In the genomic region with DNA sequence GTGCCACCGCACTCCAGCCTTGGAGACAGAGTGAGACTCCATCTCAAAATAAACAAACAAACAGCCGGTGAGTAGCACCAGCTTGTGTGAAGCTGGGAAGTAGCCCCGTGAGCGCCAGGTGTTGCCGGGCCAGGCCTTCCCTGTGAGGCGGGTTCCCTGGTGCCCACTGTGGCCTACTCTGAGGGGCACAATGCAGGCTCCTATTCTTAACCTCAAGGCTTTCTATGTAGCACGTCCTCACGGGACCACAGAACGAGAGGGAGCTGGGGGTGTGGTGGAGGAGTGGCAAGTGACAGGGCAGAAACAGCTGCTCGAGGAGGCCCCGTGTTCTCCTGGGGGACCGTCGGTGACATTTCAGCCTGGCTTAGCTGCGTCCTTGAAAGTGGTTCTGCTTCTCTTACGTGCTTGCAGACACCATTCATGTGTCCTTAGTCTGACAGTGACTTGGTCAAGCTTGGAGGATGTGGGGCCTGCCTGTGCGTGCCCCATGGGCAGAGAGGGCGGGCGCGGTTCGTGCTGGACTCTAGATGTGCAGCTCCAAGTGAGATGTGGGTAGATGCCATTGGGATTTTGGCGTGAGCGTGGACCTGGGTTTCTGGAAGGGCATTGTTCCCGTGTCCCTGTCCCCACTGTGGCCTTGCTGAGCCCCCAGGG, we compare ENCODE assay signal across 28 cellular contexts.
DNase-seq lines count a peak whose midpoint lies in the region; ATAC-seq and TF ChIP-seq lines count a peak whose summit lies in the region.
"Had no signal": no experiment of that assay in that cellular context is flagged by ENCODE, and none has a peak within 500 bp of the region (broad histone marks: within the 10 kb centered on the region; RNA-seq: fewer than 3 reads in every experiment).

No MANE protein-coding gene starts in this region.

- no peak overlapping the region for H2BK15ac ChIP-seq in IMR-90 (ENCODE audit: low read depth, low read length)

- H3K79me1 ChIP-seq in IMR-90 (ENCODE audit: low read depth in 1 of 2, low read length in 2 of 2), result peaks cover 27 to 47% of the 10 kb centered on the region in 2 experiments

- peaks cover 0 to 15% (median 0%) of the 10 kb centered on the region in 11 experiments; a peak in 4 of 22 replicates for H3K9me3 ChIP-seq in BLaER1 treated with 17β-estradiol and CSF1 and Interleukin-3, amounts not matched to agents 10 nM and 100 nM (replicated peaks in 1 of 11)
- H3K9me3 ChIP-seq in IMR-90 (ENCODE audit: control insufficient read depth, insufficient read depth, low read length) (no peaks in the 10 kb centered on the region), testis (no peaks in the 10 kb centered on the region)
- H3K9me3 ChIP-seq: body of pancreas, gastroesophageal sphincter, mucosa of descending colon, pancreas, SK-N-SH, upper lobe of left lung had no signal

- no peak for TF ChIP-seq CTCF in IMR-90 (conservative IDR thresholded peaks at IDR 0.05; ENCODE audit: low read depth, low read length)
- no peak for TF ChIP-seq CTCF in WTC11 (IDR thresholded peaks at IDR 0.05)
- no peak for TF ChIP-seq CTCF in testis (IDR thresholded peaks at IDR 0.05)

- H3K18ac ChIP-seq in IMR-90 (ENCODE audit: low read depth, low read length), result no peak overlapping the region

- H3K4me1 Mint-ChIP-seq in WTC11, result no peaks in the 10 kb centered on the region
- peaks cover 0 to 1% of the 10 kb centered on the region in 2 donors for H3K4me1 Mint-ChIP-seq in effector memory CD8-positive, alpha-beta T cell (ENCODE audit: low read depth in 2 of 2)

- no peak overlapping the region for H3K56ac ChIP-seq in IMR-90 (ENCODE audit: extremely low read depth, insufficient read depth, low read length)

- no TSS peak for BruUV-seq in IMR-90 (replicated peaks; lab: Mats Ljungman, UMichigan)

- H3K14ac ChIP-seq in IMR-90 (replicated peaks; ENCODE audit: low read depth, low read length), result 0 out of 2 replicates have a peak overlapping the region, but pooled peaks have one; percentile 0

- no peak overlapping the region for H2AFZ ChIP-seq in IMR-90 (replicated peaks; ENCODE audit: low read length, poor library complexity)

- no peaks in the 10 kb centered on the region for H3K27me3 Mint-ChIP-seq in WTC11 (ENCODE audit: low read depth)
- no peaks in the 10 kb centered on the region for H3K27me3 Mint-ChIP-seq in effector memory CD8-positive, alpha-beta T cell
- H3K27me3 Mint-ChIP-seq: activated CD8-positive, alpha-beta memory T cell treated with anti-CD3 and anti-CD28 coated beads, Interleukin-2, amount 10 ng/mL, durations not matched to agents 7 days and 5 days had no signal

- no peak overlapping the region for H4K5ac ChIP-seq in IMR-90 (ENCODE audit: low read depth, low read length)

- peak overlapping the region; percentile 91 for H2AK5ac ChIP-seq in IMR-90 (ENCODE audit: low read depth, low read length)

- H4K20me1 ChIP-seq in BLaER1 treated with 17β-estradiol and CSF1 and Interleukin-3, amounts not matched to agents 10 nM and 100 nM, result peaks cover 0 to 85% (median 66%) of the 10 kb centered on the region in 11 experiments; a peak in 19 of 22 replicates
- no peaks in the 10 kb centered on the region for H4K20me1 ChIP-seq in IMR-90 (ENCODE audit: insufficient read depth, low read length)

- no peak for ATAC-seq in IMR-90 (ENCODE audit: low read depth)
- no peak for ATAC-seq in WTC11
- ATAC-seq in effector memory CD8-positive, alpha-beta T cell (replicated peaks), result no peak
- ATAC-seq in HG03469 (IDR thresholded peaks at IDR 0.05; ENCODE audit: unreplicated experiment), result no peak
- ATAC-seq: activated CD8-positive, alpha-beta memory T cell treated with anti-CD3 and anti-CD28 coated beads, Interleukin-2, amount 10 ng/mL, durations not matched to agents 7 days and 5 days; body of pancreas; gastroesophageal sphincter; GM12878; mucosa of descending colon; pancreas had no signal

- H3K36me3 Mint-ChIP-seq in WTC11, result 0 out of 2 replicates have a peak, but pooled peaks cover 2% of the 10 kb centered on the region
- no peaks in the 10 kb centered on the region for H3K36me3 Mint-ChIP-seq in effector memory CD8-positive, alpha-beta T cell (ENCODE audit: insufficient read depth)
- H3K36me3 Mint-ChIP-seq: activated CD8-positive, alpha-beta memory T cell treated with anti-CD3 and anti-CD28 coated beads, Interleukin-2, amount 10 ng/mL, durations not matched to agents 7 days and 5 days had no signal

- H3K4me3 Mint-ChIP-seq in WTC11, result no peak overlapping the region
- no peak overlapping the region for H3K4me3 Mint-ChIP-seq in effector memory CD8-positive, alpha-beta T cell
- H3K4me3 Mint-ChIP-seq: activated CD8-positive, alpha-beta memory T cell treated with anti-CD3 and anti-CD28 coated beads, Interleukin-2, amount 10 ng/mL, durations not matched to agents 7 days and 5 days; activated naive CD4-positive, alpha-beta T cell treated with anti-CD3 and anti-CD28 coated beads for 36 hours had no signal

- H3K36me3 ChIP-seq in BLaER1 treated with 17β-estradiol and CSF1 and Interleukin-3, amounts not matched to agents 10 nM and 100 nM, result peaks cover 0 to 34% (median 4%) of the 10 kb centered on the region in 11 experiments; a peak in 9 of 22 replicates
- H3K36me3 ChIP-seq in IMR-90 (ENCODE audit: control insufficient read depth, insufficient read depth, low read length) (no peaks in the 10 kb centered on the region), testis (ENCODE audit: low read depth, missing control alignments) (no peaks in the 10 kb centered on the region)
- H3K36me3 ChIP-seq: pancreas, upper lobe of left lung had no signal

- POLR2A ChIA-PET in IMR-90 (lab: Charles Lee; ENCODE audit: unreplicated experiment), result no interaction called here
- POLR2A ChIA-PET in WTC11 (lab: Charles Lee), result no interaction called here

- peaks cover 30 to 51% (median 37%) of the 10 kb centered on the region in 10 experiments for H3K4me1 ChIP-seq in BLaER1 treated with 17β-estradiol and CSF1 and Interleukin-3, amounts not matched to agents 10 nM and 100 nM
- H3K4me1 ChIP-seq in IMR-90 (ENCODE audit: control insufficient read depth, insufficient read depth, low read length) (peaks cover 19% of the 10 kb centered on the region), testis (no peaks in the 10 kb centered on the region)
- H3K4me1 ChIP-seq: body of pancreas, pancreas had no signal

- 91% methylated on average over 7 of the region's 23 CpGs; no CpG with 5 or more reads in 1 of the 2 experiments for WGBS in IMR-90 (ENCODE audit: extremely low coverage in 2 of 2, insufficient read length in 1 of 2), 2 experiments
- WGBS in testis, 2 donors, result 88 to 92% methylated on average over 15 to 23 of the region's 23 CpGs

- in situ Hi-C loops in IMR-90 (cut with MboI; ENCODE audit: low sequenced_read_pairs), result loop anchor here (25.0 kb wide), 2 partner anchors 468 to 593 kb away; no protein-coding TSS in a partner anchor

- no peak overlapping the region for H3K27ac Mint-ChIP-seq in WTC11
- H3K27ac Mint-ChIP-seq in effector memory CD8-positive, alpha-beta T cell, result no peak overlapping the region
- H3K27ac Mint-ChIP-seq: activated CD8-positive, alpha-beta memory T cell treated with anti-CD3 and anti-CD28 coated beads, Interleukin-2, amount 10 ng/mL, durations not matched to agents 7 days and 5 days; activated naive CD4-positive, alpha-beta T cell treated with anti-CD3 and anti-CD28 coated beads for 36 hours had no signal

- H3K23ac ChIP-seq in IMR-90 (ENCODE audit: low read depth, low read length), result no peak overlapping the region

- no peak for TF ChIP-seq RAD21 in IMR-90 (IDR thresholded peaks at IDR 0.05; ENCODE audit: low read length)

- intact Hi-C loops in IMR-90 (cut with micrococcal nuclease), result no loop called here
- intact Hi-C loops in testis (cut with DNase I; ENCODE audit: low total_unique reads), result no loop called here

- H3K9me3 Mint-ChIP-seq in WTC11, result peaks cover 10% of the 10 kb centered on the region; the same call in 1 of the 2 replicates
- H3K9me3 Mint-ChIP-seq in effector memory CD8-positive, alpha-beta T cell, result no peaks in the 10 kb centered on the region
- H3K9me3 Mint-ChIP-seq: activated naive CD4-positive, alpha-beta T cell treated with anti-CD3 and anti-CD28 coated beads for 36 hours had no signal

- H4K91ac ChIP-seq in IMR-90 (ENCODE audit: insufficient read depth, low read depth, low read length), result no peak overlapping the region

- peaks cover 14% of the 10 kb centered on the region; the same call in 1 of the 2 replicates for H3K9me1 ChIP-seq in IMR-90 (ENCODE audit: insufficient read depth, low read length)

- peak overlapping the region; percentile 5 for H2BK5ac ChIP-seq in IMR-90 (ENCODE audit: low read depth, low read length, poor library complexity, severe bottlenecking)

- H3K4ac ChIP-seq in IMR-90 (ENCODE audit: low read depth, low read length), result peak overlapping the region; percentile 78

- DNase-seq in IMR-90 (no peak), WTC11 (ENCODE audit: low spot score) (peak; percentile 5), retina (peak; percentile 52), NCI-H2107 (lab: John Stamatoyannopoulos, UW) (no peak), testis (no peak)
- no peak for DNase-seq in effector memory CD8-positive, alpha-beta T cell
- DNase-seq: activated CD4-positive, CD25-positive, alpha-beta regulatory T cell; activated CD8-positive, alpha-beta memory T cell treated with anti-CD3 and anti-CD28 coated beads, Interleukin-2, amount 10 ng/mL, durations not matched to agents 7 days and 5 days; activated naive CD4-positive, alpha-beta T cell treated with anti-CD3 and anti-CD28 coated beads for 36 hours; activated T-cell treated with anti-CD3 and anti-CD28 coated beads, Interleukin-2, amount 50 U/mL, for 48 hours; DMS153; hippocampal formation; mucosa of descending colon; NCI-H1436; NCI-H2081 treated with DMSO at 0.1 percent for 48 hours; NCI-H446 treated with DMSO at 0.1 percent for 48 hours; NCI-H774; RPMI8226; SK-N-SH; stimulated activated CD4-positive, alpha-beta T cell treated with anti-CD3 and anti-CD28 coated beads, Interleukin-12 subunit alpha, Interleukin-12 subunit beta, amount 100 ng/mL, for 4 hours; stimulated activated CD4-positive, alpha-beta T cell treated with anti-CD3 and anti-CD28 coated beads, Interleukin-4, amount 100 ng/mL, for 1 hour had no signal

- no peak overlapping the region for H3K4me3 ChIP-seq in BLaER1 treated with 17β-estradiol and CSF1 and Interleukin-3, amounts not matched to agents 10 nM and 100 nM
- H3K4me3 ChIP-seq in IMR-90 (ENCODE audit: insufficient read depth, low read depth, low read length) (no peak overlapping the region), testis (no peak overlapping the region)
- H3K4me3 ChIP-seq: body of pancreas, gastroesophageal sphincter, GM12878, mucosa of descending colon, pancreas, upper lobe of left lung had no signal

- H4K8ac ChIP-seq in IMR-90 (ENCODE audit: low read depth in 2 of 2, low read length in 2 of 2), result 0 out of 4 replicates have a peak overlapping the region, but pooled peaks of 1 of the 2 experiments have one; percentile 6

- TF ChIP-seq POLR2A in IMR-90 (IDR thresholded peaks at IDR 0.05; ENCODE audit: low read depth, low read length) (no peak), testis (IDR thresholded peaks at IDR 0.05) (no peak)

- H2BK20ac ChIP-seq in IMR-90 (ENCODE audit: low read depth, low read length), result no peak overlapping the region

- H2BK120ac ChIP-seq in IMR-90 (ENCODE audit: low read depth, low read length), result no peak overlapping the region

- CTCF ChIA-PET in IMR-90 (lab: Yijun Ruan, JAX) (no interaction called here), WTC11 (lab: Charles Lee) (no interaction called here)

- peaks cover 0 to 4% (median 0%) of the 10 kb centered on the region in 11 experiments; a peak in 3 of 22 replicates for H3K27me3 ChIP-seq in BLaER1 treated with 17β-estradiol and CSF1 and Interleukin-3, amounts not matched to agents 10 nM and 100 nM
- H3K27me3 ChIP-seq in IMR-90 (ENCODE audit: control insufficient read depth, insufficient read depth, low read length) (no peaks in the 10 kb centered on the region), testis (no peaks in the 10 kb centered on the region)
- H3K27me3 ChIP-seq: body of pancreas, gastroesophageal sphincter, pancreas, upper lobe of left lung had no signal

- no peak overlapping the region; a peak in 1 of 22 replicates for H3K9ac ChIP-seq in BLaER1 treated with 17β-estradiol and CSF1 and Interleukin-3, amounts not matched to agents 10 nM and 100 nM
- H3K9ac ChIP-seq in IMR-90 (ENCODE audit: low read depth, low read length), result no peak overlapping the region
- H3K9ac ChIP-seq: SK-N-SH had no signal

- no peak overlapping the region for H3K27ac ChIP-seq in BLaER1 treated with 17β-estradiol and CSF1 and Interleukin-3, amounts not matched to agents 10 nM and 100 nM
- H3K27ac ChIP-seq in IMR-90 (ENCODE audit: insufficient read depth, low read length), result no peak overlapping the region
- H3K27ac ChIP-seq in testis, result no peak overlapping the region
- H3K27ac ChIP-seq: body of pancreas, gastroesophageal sphincter, pancreas had no signal

- peak overlapping the region; percentile 13 to 79 (median 64); a peak in 18 of 22 replicates for H3K4me2 ChIP-seq in BLaER1 treated with 17β-estradiol and CSF1 and Interleukin-3, amounts not matched to agents 10 nM and 100 nM
- H3K4me2 ChIP-seq in IMR-90 (ENCODE audit: low read depth, low read length), result no peak overlapping the region
- H3K4me2 ChIP-seq: SK-N-SH had no signal

- dilution Hi-C loops in IMR-90 (cut with HindIII; ENCODE audit: low sequenced_read_pairs, unreplicated experiment), result no loop called here

- no peak overlapping the region for H2AK9ac ChIP-seq in IMR-90 (replicated peaks; ENCODE audit: low read depth, low read length, poor library complexity)

Comparison
In these comparisons a context has a peak if more than half of its experiments do, and no peak if none do; other contexts are left out.
1. DNase-seq: peak in WTC11 (single experiment) and retina (single experiment); none in IMR-90 (single experiment), NCI-H2107 (single experiment), effector memory CD8-positive, alpha-beta T cell (0 of 3) and testis (single experiment).